In the genomic region with DNA sequence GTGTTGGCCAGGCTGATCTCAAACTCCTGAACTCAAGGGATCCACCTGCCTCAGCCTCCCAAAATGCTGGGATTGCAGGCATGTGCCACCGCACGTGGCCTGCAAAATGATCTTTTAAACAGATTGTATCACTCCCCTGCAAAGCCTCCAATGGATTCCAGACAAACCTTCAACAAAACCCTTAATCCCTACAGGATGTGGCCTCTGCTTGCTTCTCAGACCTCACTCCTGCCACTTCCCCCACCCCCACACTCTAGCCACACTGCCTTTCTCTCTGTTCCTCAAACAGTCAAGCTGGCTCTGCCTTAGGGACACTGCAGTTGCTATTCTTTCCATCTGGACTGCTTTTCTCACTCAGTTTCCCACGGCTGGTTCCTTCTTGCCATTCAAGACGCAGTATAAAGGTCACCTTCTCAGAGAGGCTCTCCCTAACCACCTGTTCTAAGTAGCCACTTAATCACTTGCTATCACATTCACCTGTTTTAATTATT, we compare ENCODE assay signal across 9 cellular contexts. TPM values are rescaled to one million over a fixed set of nuclear protein-coding genes. Genes with fewer than 3 reads are reported as not detected.
DNase-seq lines count a peak whose midpoint lies in the region; ATAC-seq and TF ChIP-seq lines count a peak whose summit lies in the region.
"Had no signal": no experiment of that assay in that cellular context is flagged by ENCODE, and none has a peak within 500 bp of the region (broad histone marks: within the 10 kb centered on the region; RNA-seq: fewer than 3 reads in every experiment).

No MANE protein-coding gene starts in this region.

- peak; percentile 63 for DNase-seq in DMS53 (lab: John Stamatoyannopoulos, UW)
- DNase-seq in NT2/D1 (ENCODE audit: low read depth, low spot score): peak; percentile 62
- DNase-seq in glutamatergic neuron: peak; percentile 31
- peak; percentile 51 for DNase-seq in transverse colon
- no peak for DNase-seq in NCI-H345 (lab: John Stamatoyannopoulos, UW)

- H3K9ac ChIP-seq in NT2/D1 (ENCODE audit: insufficient read length, low read depth): no peak overlapping the region

- peak; percentile 42 for ATAC-seq in GM21786 (IDR thresholded peaks at IDR 0.05; ENCODE audit: unreplicated experiment)
- no peak for ATAC-seq in GM18505 (IDR thresholded peaks at IDR 0.05; ENCODE audit: unreplicated experiment)
- ATAC-seq in HG03439 (IDR thresholded peaks at IDR 0.05; ENCODE audit: unreplicated experiment): no peak

- H3K36me3 ChIP-seq in NT2/D1 (ENCODE audit: insufficient read depth, insufficient read length, low read length): no peaks in the 10 kb centered on the region
- no peaks in the 10 kb centered on the region for H3K36me3 ChIP-seq in transverse colon
- H3K36me3 ChIP-seq: neutrophil had no signal

- H3K27me3 Mint-ChIP-seq in glutamatergic neuron (ENCODE audit: unreplicated experiment): no peaks in the 10 kb centered on the region

- no peaks in the 10 kb centered on the region for H3K9me3 ChIP-seq in NT2/D1 (ENCODE audit: insufficient read depth, low read length)
- H3K9me3 ChIP-seq in transverse colon: no peaks in the 10 kb centered on the region
- H3K9me3 ChIP-seq: neutrophil had no signal

- H3K4me1 ChIP-seq in NT2/D1 (ENCODE audit: insufficient read depth, insufficient read length) (peaks cover 7% of the 10 kb centered on the region), transverse colon (peaks cover 0 to 32% (median 0%) of the 10 kb centered on the region in 4 donors)

- H3K4me3 ChIP-seq in NT2/D1 (ENCODE audit: insufficient read length, low read depth): no peak overlapping the region
- H3K4me3 ChIP-seq in transverse colon: no peak overlapping the region

- TF ChIP-seq POLR2A in transverse colon (IDR thresholded peaks at IDR 0.05) (no peak), GM18505 (IDR thresholded peaks at IDR 0.05; ENCODE audit: borderline replicate concordance, extremely low read depth, insufficient read depth, insufficient read length) (no peak)

- TF ChIP-seq EP300 in transverse colon (IDR thresholded peaks at IDR 0.05; ENCODE audit: low read depth): no peak

- H3K27me3 ChIP-seq in NT2/D1 (ENCODE audit: insufficient read depth, insufficient read length) (no peaks in the 10 kb centered on the region), transverse colon (no peaks in the 10 kb centered on the region)
- H3K27me3 ChIP-seq: neutrophil had no signal

- TF ChIP-seq CTCF in glutamatergic neuron (IDR thresholded peaks at IDR 0.05; ENCODE audit: partially characterized antibody, unreplicated experiment) (no peak), transverse colon (IDR thresholded peaks at IDR 0.05) (no peak)

- 57 to 58% methylated on average over 4 of the region's 4 CpGs for WGBS in transverse colon (ENCODE audit: low coverage in 1 of 2), 2 donors

- H3K27ac Mint-ChIP-seq in glutamatergic neuron (ENCODE audit: unreplicated experiment): peak overlapping the region; percentile 69

- in situ Hi-C loops in transverse colon (cut with MboI; ENCODE audit: low pct_ligation_motif_present in 1 of 4, low pct_unique_long_range_greater_than_20kb in 1 of 4, low sequenced_read_pairs in 3 of 4): no loop called here

- peak overlapping the region in 2 of 4 donors; percentile 8 to 13 for H3K27ac ChIP-seq in transverse colon
- H3K27ac ChIP-seq: neutrophil had no signal

- H3K36me3 Mint-ChIP-seq in glutamatergic neuron (ENCODE audit: unreplicated experiment): no peaks in the 10 kb centered on the region

- intact Hi-C loops in transverse colon (cut with DNase I; ENCODE audit: low total_unique reads): no loop called here

- H3K4me1 Mint-ChIP-seq in glutamatergic neuron (ENCODE audit: low read depth, unreplicated experiment): peaks cover 5% of the 10 kb centered on the region

- peaks cover 4% of the 10 kb centered on the region for H3K9me3 Mint-ChIP-seq in glutamatergic neuron (ENCODE audit: unreplicated experiment)

- no peak overlapping the region for H3K4me3 Mint-ChIP-seq in glutamatergic neuron (ENCODE audit: unreplicated experiment)

RNA-seq across cellular contexts. Expression of a gene that starts 47.3 kb away (rescaled TPM):
- total RNA-seq in glutamatergic neuron (ENCODE audit: unreplicated experiment) (124 TPM), transverse colon (100 to 1,000 TPM in 3 of 4 donors, 10 to 100 TPM in 1; 70.3 to 255 (median 244) TPM)

RNA-seq across cellular contexts. Expression of a gene that starts 54.9 kb away (rescaled TPM):
- total RNA-seq in glutamatergic neuron (ENCODE audit: unreplicated experiment) (2.9 TPM), transverse colon (1,000 to 10,000 TPM in 2 of 4 donors, 100 to 1,000 TPM in 2; 345 to 1,356 (median 884) TPM)

Comparison
In these comparisons a context has a peak if more than half of its experiments do, and no peak if none do; other contexts are left out.
1. RNA of a gene that starts 54.9 kb away (total RNA-seq): 345 to 1,356 TPM in transverse colon; 2.9 TPM in glutamatergic neuron (single experiment); every median in the first group is over 10 times any median in the second.